In genomic region chr17:8117367-8117979, GRCh38 we compare ENCODE assay signal across 8 cellular contexts. TPM values are rescaled to one million over a fixed set of nuclear protein-coding genes. Genes with fewer than 3 reads are reported as not detected.
A peak's percentile ranks its signal among the peaks of the same experiment; 100 is the strongest.
DNase-seq lines count a peak whose midpoint lies in the region; ATAC-seq and TF ChIP-seq lines count a peak whose summit lies in the region.
"Had no signal": no experiment of that assay in that cellular context is flagged by ENCODE, and none has a peak within 500 bp of the region (broad histone marks: within the 10 kb centered on the region; RNA-seq: fewer than 3 reads in every experiment).

No MANE protein-coding gene starts in this region.

- H3K4me3 ChIP-seq in GM12864 (ENCODE audit: low read depth, low read length): peak overlapping the region; percentile 58; the same call in 1 of the 2 replicates
- H3K4me3 ChIP-seq in Panc1 (ENCODE audit: low read depth in 2 of 2, low read length in 2 of 2): peak overlapping the region; percentile 60 to 91
- H3K4me3 ChIP-seq in epithelial cell of proximal tubule (ENCODE audit: low read depth, low read length): peak overlapping the region; percentile 68
- peak overlapping the region; percentile 78 for H3K4me3 ChIP-seq in retinal pigment epithelial cell (ENCODE audit: low read length)

- ATAC-seq in Panc1: no peak
- ATAC-seq in esophagus mucosa: no peak

- no peaks in the 10 kb centered on the region for H3K27me3 ChIP-seq in Panc1 (ENCODE audit: control insufficient read depth, insufficient read depth, low read length)

- intact Hi-C loops in Panc1 (cut with micrococcal nuclease; ENCODE audit: unreplicated experiment): loop anchor here (5.0 kb wide), 1 partner anchor 35 kb away; no protein-coding TSS in a partner anchor

- H3K27ac ChIP-seq in Panc1 (ENCODE audit: low read length): no peak overlapping the region

- no peaks in the 10 kb centered on the region for H3K4me1 ChIP-seq in Panc1 (ENCODE audit: control insufficient read depth, insufficient read depth, low read length)

- in situ Hi-C loops in Panc1 (cut with HindIII; ENCODE audit: low pct_unique_long_range_greater_than_20kb, low sequenced_read_pairs): no loop called here

- no peak for DNase-seq in GM12864 (ENCODE audit: low read depth)
- no peak for DNase-seq in Panc1 (ENCODE audit: low read depth, low spot score)
- no peak for DNase-seq in epithelial cell of proximal tubule (ENCODE audit: low read depth)
- no peak for DNase-seq in retinal pigment epithelial cell (ENCODE audit: low read depth)
- no peak for DNase-seq in NCI-H1092 treated with DMSO at 0.1 percent for 48 hours (lab: John Stamatoyannopoulos, UW)
- no peak for DNase-seq in SKM-1 treated with dmso at 0.1 percent for 144 hours (lab: John Stamatoyannopoulos, UW; ENCODE audit: unreplicated experiment)
- DNase-seq: activated effector memory CD4-positive, alpha-beta T cell treated with anti-CD3 and anti-CD28 coated beads, Interleukin-2, amount 50 U/mL, for 16 hours had no signal

- no peaks in the 10 kb centered on the region for H3K36me3 ChIP-seq in Panc1 (ENCODE audit: control insufficient read depth, insufficient read depth, low read length)

- no TSS peak for BruUV-seq in Panc1 (replicated peaks; lab: Mats Ljungman, UMichigan)

- CTCF ChIA-PET in Panc1 (lab: Charles Lee): no interaction called here

- TF ChIP-seq CTCF in GM12864 (IDR thresholded peaks at IDR 0.05; ENCODE audit: low read depth, low read length, missing control alignments) (no peak), Panc1 (IDR thresholded peaks at IDR 0.05) (no peak), epithelial cell of proximal tubule (conservative IDR thresholded peaks at IDR 0.05; ENCODE audit: low read depth, low read length) (no peak), retinal pigment epithelial cell (conservative IDR thresholded peaks at IDR 0.05; ENCODE audit: low read depth, low read length) (no peak)

- POLR2A ChIA-PET in Panc1 (lab: Charles Lee): interaction anchor here (0.5 kb wide), 1 partner anchor 324 kb away, joined by 3 read pairs; no protein-coding TSS in a partner anchor

- no peaks in the 10 kb centered on the region for H3K9me3 ChIP-seq in Panc1 (ENCODE audit: control insufficient read depth, insufficient read depth, low read depth, low read length)

RNA-seq across cellular contexts. Expression of gene ALOXE3, which starts 0.8 kb away (rescaled TPM):
- total RNA-seq in Panc1 (2021; ENCODE audit: unreplicated experiment) (0.46 TPM), epithelial cell of proximal tubule (0.36 TPM in 1 of 2 replicates, not detected in the other), esophagus mucosa (4.0 TPM)
- polyA plus RNA-seq in Panc1 (2012; ENCODE audit: insufficient read length): not detected

RNA-seq across cellular contexts. Expression of gene HES7, which starts 6.4 kb away (rescaled TPM):
- total RNA-seq in Panc1 (2021; ENCODE audit: unreplicated experiment): 4.0 TPM
- 4.9 TPM for polyA plus RNA-seq in Panc1 (2012; ENCODE audit: insufficient read length)
- 0.35 TPM in 1 of 2 replicates, not detected in the other for total RNA-seq in epithelial cell of proximal tubule
- total RNA-seq in esophagus mucosa: 0.40 TPM

RNA-seq across cellular contexts. Expression of gene ALOX12B, which starts 30.0 kb away (rescaled TPM):
- total RNA-seq in Panc1 (2021; ENCODE audit: unreplicated experiment): not detected
- polyA plus RNA-seq in Panc1 (2012; ENCODE audit: insufficient read length): 0.46 TPM
- 0.35 TPM in 1 of 2 replicates, not detected in the other for total RNA-seq in epithelial cell of proximal tubule
- 15.0 TPM for total RNA-seq in esophagus mucosa

RNA-seq across cellular contexts. Expression of gene PER1, which starts 34.7 kb away (rescaled TPM):
- total RNA-seq in Panc1 (2021; ENCODE audit: unreplicated experiment) (17.1 TPM), epithelial cell of proximal tubule (13.1 and 17.1 TPM in 2 replicates), esophagus mucosa (65.0 TPM)
- 11.8 TPM for polyA plus RNA-seq in Panc1 (2012; ENCODE audit: insufficient read length)

RNA-seq across cellular contexts. Expression of gene VAMP2, which starts 45.3 kb away (rescaled TPM):
- total RNA-seq in Panc1 (2021; ENCODE audit: unreplicated experiment): 28.6 TPM
- 30.2 TPM for polyA plus RNA-seq in Panc1 (2012; ENCODE audit: insufficient read length)
- total RNA-seq in epithelial cell of proximal tubule: 2.1 and 7.0 TPM in 2 replicates
- 20.9 TPM for total RNA-seq in esophagus mucosa

Comparison
In these comparisons a context has a peak if more than half of its experiments do, and no peak if none do; other contexts are left out.
1. RNA of gene ALOX12B, which starts 30.0 kb away (total RNA-seq): 15.0 TPM in esophagus mucosa (single experiment); 0.35 TPM in epithelial cell of proximal tubule and not detected in Panc1 (single experiment); every median in the first group is over 10 times any median in the second.
2. Peak in every context shown above with its lines, with median percentiles within 50 percentile points of each other: H3K4me3 ChIP-seq.